9 cellular contexts compared by ENCODE assay signal in genomic region chr12:53179694-53180269, GRCh38. TPM values are rescaled to one million over a fixed set of nuclear protein-coding genes. Genes with fewer than 3 reads are reported as not detected.
A peak's percentile ranks its signal among the peaks of the same experiment; 100 is the strongest.
DNase-seq lines count a peak whose midpoint lies in the region; ATAC-seq and TF ChIP-seq lines count a peak whose summit lies in the region.
"Had no signal": no experiment of that assay in that cellular context is flagged by ENCODE, and none has a peak within 500 bp of the region (broad histone marks: within the 10 kb centered on the region; RNA-seq: fewer than 3 reads in every experiment).

No MANE protein-coding gene starts in this region.

- H3K9me3 Mint-ChIP-seq in activated naive CD4-positive, alpha-beta T cell treated with anti-CD3 and anti-CD28 coated beads, Interleukin-2, amount 50 U/mL, for 72 hours, result no peaks in the 10 kb centered on the region

- H3K36me3 ChIP-seq in skeletal muscle satellite cell (ENCODE audit: insufficient read depth, low read length), result peaks cover 29% of the 10 kb centered on the region

- TF ChIP-seq CTCF in AG09309 (IDR thresholded peaks at IDR 0.05; ENCODE audit: control insufficient read depth, insufficient read depth, low read depth, low read length, missing control alignments), result no peak

- peak overlapping the region; percentile 87 to 96 for H3K27ac Mint-ChIP-seq in activated naive CD4-positive, alpha-beta T cell treated with anti-CD3 and anti-CD28 coated beads, Interleukin-2, amount 50 U/mL, for 72 hours

- WGBS in right cardiac atrium, result 14% methylated on average over 14 of the region's 14 CpGs

- H3K4me3 ChIP-seq in AG09309 (ENCODE audit: control insufficient read depth, low read depth, low read length) (peak overlapping the region; percentile 74), right cardiac atrium (ENCODE audit: low read length) (peak overlapping the region; percentile 70), skeletal muscle satellite cell (ENCODE audit: low read length) (peak overlapping the region; percentile 95)

- H3K36me3 Mint-ChIP-seq in activated naive CD4-positive, alpha-beta T cell treated with anti-CD3 and anti-CD28 coated beads, Interleukin-2, amount 50 U/mL, for 72 hours, result peaks cover 22 to 28% of the 10 kb centered on the region in 2 donors

- H3K27ac ChIP-seq in right cardiac atrium (ENCODE audit: low read length), result peak overlapping the region; percentile 99

- no peak for DNase-seq in AG09309 (ENCODE audit: low read depth)
- no peak for DNase-seq in activated naive CD4-positive, alpha-beta T cell treated with anti-CD3 and anti-CD28 coated beads, Interleukin-2, amount 50 U/mL, for 72 hours (ENCODE audit: low spot score in 2 of 2)
- peak in 2 of 3 donors; percentile 30 to 63 for DNase-seq in right cardiac atrium
- no peak for DNase-seq in stimulated activated naive CD4-positive, alpha-beta T cell treated with Interleukin-2 at 50 U/mL for 16 hours (lab: John Stamatoyannopoulos, UW)
- no peak for DNase-seq in activated CD4-positive, alpha-beta T cell treated with anti-CD3 and anti-CD28 coated beads, Interleukin-2, amount 50 U/mL, for 48 hours

- peaks cover 11% of the 10 kb centered on the region for H3K4me1 ChIP-seq in right cardiac atrium (ENCODE audit: control insufficient read depth, insufficient read depth, low read length)
- peaks cover 37% of the 10 kb centered on the region for H3K4me1 ChIP-seq in skeletal muscle satellite cell (ENCODE audit: control insufficient read depth, insufficient read depth, low read length)

- intact Hi-C loops in right cardiac atrium (cut with DNase I), result no loop called here

- H3K27me3 ChIP-seq in right cardiac atrium (ENCODE audit: control insufficient read depth, insufficient read depth), result no peaks in the 10 kb centered on the region
- no peaks in the 10 kb centered on the region for H3K27me3 ChIP-seq in skeletal muscle satellite cell (ENCODE audit: control insufficient read depth, insufficient read depth, low read length)

- ATAC-seq in GM19023 (IDR thresholded peaks at IDR 0.05; ENCODE audit: unreplicated experiment) (peak; percentile 9), HG03280 (IDR thresholded peaks at IDR 0.05; ENCODE audit: unreplicated experiment) (peak; percentile 11), right cardiac atrium (peak; percentile 12 to 38)
- ATAC-seq in activated naive CD4-positive, alpha-beta T cell treated with anti-CD3 and anti-CD28 coated beads, Interleukin-2, amount 50 U/mL, for 72 hours, result peak; percentile 4 to 28

- H3K4me2 ChIP-seq in skeletal muscle satellite cell (ENCODE audit: low read length), result peak overlapping the region; percentile 88

- H3K9ac ChIP-seq in skeletal muscle satellite cell (ENCODE audit: low read depth, low read length), result peak overlapping the region; percentile 88

- no peaks in the 10 kb centered on the region for H3K9me3 ChIP-seq in right cardiac atrium (ENCODE audit: control insufficient read depth, low read length)
- H3K9me3 ChIP-seq in skeletal muscle satellite cell (replicated peaks; ENCODE audit: low read length), result no peaks in the 10 kb centered on the region

RNA-seq across cellular contexts. Expression of gene ZNF740, which starts 0.7 kb away (rescaled TPM):
- 10 to 100 TPM; 36.8 to 43.2 TPM for total RNA-seq in activated naive CD4-positive, alpha-beta T cell treated with anti-CD3 and anti-CD28 coated beads, Interleukin-2, amount 50 U/mL, for 72 hours
- 10 to 100 TPM; 13.8 to 29.9 (median 22.4) TPM for total RNA-seq in right cardiac atrium
- polyA plus RNA-seq in right cardiac atrium, result 5.3 TPM
- 7.6 and 9.2 TPM in 2 replicates for total RNA-seq in skeletal muscle satellite cell (2012; rRNA removed)

RNA-seq across cellular contexts. Expression of gene CSAD, which starts 0.9 kb away (rescaled TPM):
- 10 to 100 TPM; 24.4 to 55.8 TPM for total RNA-seq in activated naive CD4-positive, alpha-beta T cell treated with anti-CD3 and anti-CD28 coated beads, Interleukin-2, amount 50 U/mL, for 72 hours
- 10 to 100 TPM; 10.3 to 13.0 (median 12.3) TPM for total RNA-seq in right cardiac atrium
- 16.2 TPM for polyA plus RNA-seq in right cardiac atrium
- total RNA-seq in skeletal muscle satellite cell (2012; rRNA removed), result 5.8 and 8.5 TPM in 2 replicates

RNA-seq across cellular contexts. Expression of gene ITGB7, which starts 27.3 kb away (rescaled TPM):
- 10 to 100 TPM; 71.4 to 76.3 TPM for total RNA-seq in activated naive CD4-positive, alpha-beta T cell treated with anti-CD3 and anti-CD28 coated beads, Interleukin-2, amount 50 U/mL, for 72 hours
- total RNA-seq in right cardiac atrium, result 1 to 10 TPM in 2 of 4 donors, under 1 TPM in 2; 0.88 to 2.8 (median 1.3) TPM
- 0.45 TPM for polyA plus RNA-seq in right cardiac atrium
- total RNA-seq in skeletal muscle satellite cell (2012; rRNA removed), result under 0.01 and 1.5 TPM in 2 replicates
- total RNA-seq: lung microvascular endothelial cell had no signal

RNA-seq across cellular contexts. Expression of gene RARG, which starts 52.2 kb away (rescaled TPM):
- total RNA-seq in activated naive CD4-positive, alpha-beta T cell treated with anti-CD3 and anti-CD28 coated beads, Interleukin-2, amount 50 U/mL, for 72 hours, result 10 to 100 TPM; 15.5 to 23.5 TPM
- 10 to 100 TPM; 11.7 to 26.2 (median 23.4) TPM for total RNA-seq in right cardiac atrium
- 10.5 TPM for polyA plus RNA-seq in right cardiac atrium
- total RNA-seq in skeletal muscle satellite cell (2012; rRNA removed), result 17.7 and 21.8 TPM in 2 replicates

Comparison
In these comparisons a context has a peak if more than half of its experiments do, and no peak if none do; other contexts are left out.
1. DNase-seq: peak in right cardiac atrium (2 of 3); none in AG09309 (single experiment), activated naive CD4-positive, alpha-beta T cell treated with anti-CD3 and anti-CD28 coated beads, Interleukin-2, amount 50 U/mL, for 72 hours (0 of 2), stimulated activated naive CD4-positive, alpha-beta T cell treated with Interleukin-2 at 50 U/mL for 16 hours (single experiment) and activated CD4-positive, alpha-beta T cell treated with anti-CD3 and anti-CD28 coated beads, Interleukin-2, amount 50 U/mL, for 48 hours (0 of 2).
2. RNA of gene ITGB7, which starts 27.3 kb away (total RNA-seq): 71.4 to 76.3 TPM in activated naive CD4-positive, alpha-beta T cell treated with anti-CD3 and anti-CD28 coated beads, Interleukin-2, amount 50 U/mL, for 72 hours; 0.88 to 2.8 TPM in right cardiac atrium; every median in the first group is over 10 times any median in the second.
3. Peak in every context shown above with its lines, with median percentiles within 50 percentile points of each other: H3K4me3 ChIP-seq and ATAC-seq.